ENCODE assay signal across 26 cellular contexts in genomic region chr10:70655316-70655715, GRCh38. TPM values are rescaled to one million over a fixed set of nuclear protein-coding genes. Genes with fewer than 3 reads are reported as not detected.
"Had no signal": no experiment of that assay in that cellular context is flagged by ENCODE, and none has a peak within 500 bp of the region (broad histone marks: within the 10 kb centered on the region; RNA-seq: fewer than 3 reads in every experiment).

No MANE protein-coding gene starts in this region.

- H3K36me3 Mint-ChIP-seq: activated naive CD8-positive, alpha-beta T cell treated with anti-CD3 and anti-CD28 coated beads for 36 hours; stimulated activated effector memory CD8-positive, alpha-beta T cell treated with anti-CD3 and anti-CD28 coated beads, Interleukin-12 subunit alpha, Interleukin-12 subunit beta, amount 100 ng/mL, for 72 hours had no signal

- DNase-seq: activated CD4-positive, alpha-beta T cell treated with anti-CD3 and anti-CD28 coated beads, Interleukin-2, amount 10 ng/mL, durations not matched to agents 7 days and 5 days; activated CD4-positive, CD25-positive, alpha-beta regulatory T cell treated with anti-CD3 and anti-CD28 coated beads, Interleukin-2, amount 50 U/mL, for 72 hours; activated CD8-positive, alpha-beta T cell treated with anti-CD3 and anti-CD28 coated beads for 36 hours; activated naive CD4-positive, alpha-beta T cell; activated naive CD8-positive, alpha-beta T cell treated with anti-CD3 and anti-CD28 coated beads for 36 hours; activated T-cell treated with anti-CD3 and anti-CD28 coated beads, Interleukin-2, amount 50 U/mL, for 1 hour; dermis blood vessel endothelial cell; effector CD8-positive, alpha-beta T cell; erythroblast; foreskin keratinocyte; left colon; mesendoderm; naive thymus-derived CD8-positive, alpha-beta T cell; psoas muscle; stimulated activated CD4-positive, alpha-beta T cell treated with anti-CD3 and anti-CD28 coated beads, Interleukin-1b, Interleukin-23, amount 100 ng/mL, for 48 hours; stimulated activated naive CD8-positive, alpha-beta T cell treated with anti-CD3 and anti-CD28 coated beads, Interleukin-15, amount 100 ng/mL, for 72 hours; T-cell; tibial artery; WERI-Rb-1 had no signal

- H3K27ac Mint-ChIP-seq: activated CD4-positive, alpha-beta T cell treated with anti-CD3 and anti-CD28 coated beads, Interleukin-2, amount 10 ng/mL, durations not matched to agents 7 days and 5 days; activated CD8-positive, alpha-beta T cell treated with anti-CD3 and anti-CD28 coated beads for 36 hours; activated naive CD8-positive, alpha-beta T cell treated with anti-CD3 and anti-CD28 coated beads for 36 hours; neural progenitor cell; stimulated activated naive CD8-positive, alpha-beta T cell treated with anti-CD3 and anti-CD28 coated beads, Interleukin-15, amount 100 ng/mL, for 72 hours; T-cell; T-helper 2 cell treated with Interferon-gamma antibody and Interleukin-4, amounts not matched to agents 5 μg/mL and 100 μg/mL, for 36 hours had no signal

- ATAC-seq: activated CD8-positive, alpha-beta T cell treated with anti-CD3 and anti-CD28 coated beads for 36 hours; foreskin keratinocyte; left colon; naive thymus-derived CD8-positive, alpha-beta T cell; psoas muscle; stimulated activated effector memory CD8-positive, alpha-beta T cell treated with anti-CD3 and anti-CD28 coated beads, Interleukin-12 subunit alpha, Interleukin-12 subunit beta, amount 100 ng/mL, for 72 hours; stimulated activated naive CD8-positive, alpha-beta T cell treated with anti-CD3 and anti-CD28 coated beads, Interleukin-15, amount 100 ng/mL, for 72 hours; T-cell had no signal

- H3K27me3 Mint-ChIP-seq: activated CD8-positive, alpha-beta T cell treated with anti-CD3 and anti-CD28 coated beads for 36 hours; activated naive CD8-positive, alpha-beta T cell treated with anti-CD3 and anti-CD28 coated beads for 36 hours; naive thymus-derived CD8-positive, alpha-beta T cell; stimulated activated naive CD8-positive, alpha-beta T cell treated with anti-CD3 and anti-CD28 coated beads, Interleukin-15, amount 100 ng/mL, for 72 hours; T-cell had no signal

- H3K4me3 Mint-ChIP-seq: activated CD4-positive, alpha-beta T cell treated with anti-CD3 and anti-CD28 coated beads, Interleukin-2, amount 10 ng/mL, durations not matched to agents 7 days and 5 days; activated CD8-positive, alpha-beta T cell treated with anti-CD3 and anti-CD28 coated beads for 36 hours; activated naive CD8-positive, alpha-beta T cell treated with anti-CD3 and anti-CD28 coated beads for 36 hours; naive thymus-derived CD8-positive, alpha-beta T cell; neural progenitor cell; stimulated activated effector memory CD8-positive, alpha-beta T cell treated with anti-CD3 and anti-CD28 coated beads, Interleukin-12 subunit alpha, Interleukin-12 subunit beta, amount 100 ng/mL, for 72 hours; stimulated activated naive CD8-positive, alpha-beta T cell treated with anti-CD3 and anti-CD28 coated beads, Interleukin-15, amount 100 ng/mL, for 72 hours; T-cell; T-helper 2 cell treated with Interferon-gamma antibody and Interleukin-4, amounts not matched to agents 5 μg/mL and 100 μg/mL, for 36 hours had no signal

- H3K4me1 Mint-ChIP-seq: neural progenitor cell had no signal

RNA-seq across cellular contexts. Expression of gene ADAMTS14, which starts 17.0 kb away (rescaled TPM):
- total RNA-seq: activated CD4-positive, alpha-beta T cell treated with anti-CD3 and anti-CD28 coated beads, Interleukin-2, amount 10 ng/mL, durations not matched to agents 7 days and 5 days; foreskin keratinocyte; naive thymus-derived CD8-positive, alpha-beta T cell; right atrium auricular region had no signal

RNA-seq across cellular contexts. Expression of gene PRF1, which starts 52.8 kb away (rescaled TPM):
- total RNA-seq: bronchial epithelial cell, cerebellum, dermis blood vessel endothelial cell, foreskin keratinocyte, glomerular endothelial cell had no signal
